ENCODE assay signal across 11 cellular contexts in the genomic region with DNA sequence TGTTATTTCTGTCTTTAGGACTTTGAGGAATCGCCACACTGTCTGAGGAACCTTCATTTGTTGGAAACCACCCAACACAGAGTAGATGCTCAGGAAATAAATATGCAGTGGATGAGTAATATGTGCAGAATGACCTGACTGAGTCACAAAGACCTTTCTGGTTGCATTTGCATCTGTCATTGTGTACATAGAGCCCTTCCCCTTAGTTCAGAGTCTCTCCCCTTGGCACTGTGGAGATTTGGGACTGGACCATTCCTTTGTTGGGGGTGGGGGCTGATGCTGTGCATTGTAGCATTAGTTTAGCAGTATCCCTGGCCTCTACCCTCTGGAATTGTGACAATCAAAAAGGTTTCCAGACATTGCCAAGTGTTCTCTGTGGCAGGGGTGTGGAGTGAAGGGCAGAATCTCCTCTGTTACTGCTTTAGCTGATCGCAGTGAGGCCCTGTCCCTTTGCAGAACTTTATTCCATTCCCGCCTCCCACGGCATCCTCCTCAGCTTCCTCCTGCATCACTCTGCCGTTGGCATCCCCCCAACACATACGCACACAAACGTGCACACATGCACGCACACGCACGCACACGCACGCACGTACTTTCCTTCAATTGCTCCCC.
DNase-seq lines count a peak whose midpoint lies in the region; ATAC-seq and TF ChIP-seq lines count a peak whose summit lies in the region.
"Had no signal": no experiment of that assay in that cellular context is flagged by ENCODE, and none has a peak within 500 bp of the region (broad histone marks: within the 10 kb centered on the region; RNA-seq: fewer than 3 reads in every experiment).

No MANE protein-coding gene starts in this region.

- peaks cover 23% of the 10 kb centered on the region for H3K9me3 Mint-ChIP-seq in HFFc6
- peaks cover 8% of the 10 kb centered on the region for H3K9me3 Mint-ChIP-seq in activated T-helper 17 cell treated with anti-CD3 and anti-CD28 coated beads, Interleukin-2, amount 50 U/mL, for 72 hours

- peak overlapping the region; percentile 86 for H3K27ac Mint-ChIP-seq in HFFc6
- H3K27ac Mint-ChIP-seq in activated T-helper 17 cell treated with anti-CD3 and anti-CD28 coated beads, Interleukin-2, amount 50 U/mL, for 72 hours = no peak overlapping the region
- H3K27ac Mint-ChIP-seq: activated naive CD8-positive, alpha-beta T cell treated with anti-CD3 and anti-CD28 coated beads, Interleukin-2, amount 10 ng/mL, durations not matched to agents 7 days and 5 days; IgD-negative memory B cell had no signal

- H3K4me3 ChIP-seq in AG09309 (ENCODE audit: control insufficient read depth, low read depth, low read length) (no peak overlapping the region), lower lobe of right lung (no peak overlapping the region)

- in situ Hi-C loops in G401 (cut with HindIII; ENCODE audit: low sequenced_read_pairs) = no loop called here

- H3K27me3 Mint-ChIP-seq in HFFc6 (ENCODE audit: insufficient read depth) = peaks cover 3% of the 10 kb centered on the region
- peaks cover 21% of the 10 kb centered on the region for H3K27me3 Mint-ChIP-seq in activated T-helper 17 cell treated with anti-CD3 and anti-CD28 coated beads, Interleukin-2, amount 50 U/mL, for 72 hours

- H3K4me3 Mint-ChIP-seq in HFFc6 = peak overlapping the region; percentile 37
- no peak overlapping the region for H3K4me3 Mint-ChIP-seq in activated T-helper 17 cell treated with anti-CD3 and anti-CD28 coated beads, Interleukin-2, amount 50 U/mL, for 72 hours
- H3K4me3 Mint-ChIP-seq: activated naive CD8-positive, alpha-beta T cell treated with anti-CD3 and anti-CD28 coated beads, Interleukin-2, amount 10 ng/mL, durations not matched to agents 7 days and 5 days had no signal

- peaks cover 5% of the 10 kb centered on the region for H3K27me3 ChIP-seq in lower lobe of right lung (ENCODE audit: low read depth)

- H3K4me1 Mint-ChIP-seq in HFFc6 (ENCODE audit: low read depth) = peaks cover 61% of the 10 kb centered on the region
- H3K4me1 Mint-ChIP-seq in activated T-helper 17 cell treated with anti-CD3 and anti-CD28 coated beads, Interleukin-2, amount 50 U/mL, for 72 hours = no peaks in the 10 kb centered on the region

- H3K9me3 ChIP-seq in lower lobe of right lung = no peaks in the 10 kb centered on the region

- peak; percentile 75 for DNase-seq in AG09309 (ENCODE audit: low read depth)
- peak; percentile 96 for DNase-seq in HFFc6
- DNase-seq in glomerular visceral epithelial cell (ENCODE audit: extremely low spot score) = peak; percentile 30
- DNase-seq in NCI-H2196 (lab: John Stamatoyannopoulos, UW; ENCODE audit: unreplicated experiment) = no peak
- DNase-seq in G401 (ENCODE audit: low spot score) = no peak
- no peak for DNase-seq in lower lobe of right lung
- DNase-seq: activated naive CD8-positive, alpha-beta T cell treated with anti-CD3 and anti-CD28 coated beads, Interleukin-2, amount 10 ng/mL, durations not matched to agents 7 days and 5 days; right cardiac atrium had no signal

- H3K36me3 Mint-ChIP-seq in HFFc6 (ENCODE audit: low read depth) = peaks cover 28% of the 10 kb centered on the region
- no peaks in the 10 kb centered on the region for H3K36me3 Mint-ChIP-seq in activated T-helper 17 cell treated with anti-CD3 and anti-CD28 coated beads, Interleukin-2, amount 50 U/mL, for 72 hours (ENCODE audit: low read depth)
- H3K36me3 Mint-ChIP-seq: activated naive CD8-positive, alpha-beta T cell treated with anti-CD3 and anti-CD28 coated beads, Interleukin-2, amount 10 ng/mL, durations not matched to agents 7 days and 5 days; IgD-negative memory B cell had no signal

- no peaks in the 10 kb centered on the region for H3K36me3 ChIP-seq in lower lobe of right lung

- intact Hi-C loops in lower lobe of right lung (cut with DNase I) = no loop called here

- no peak for TF ChIP-seq CTCF in AG09309 (IDR thresholded peaks at IDR 0.05; ENCODE audit: control insufficient read depth, insufficient read depth, low read depth, low read length, missing control alignments)
- no peak for TF ChIP-seq CTCF in HFFc6 (IDR thresholded peaks at IDR 0.05)
- TF ChIP-seq CTCF in lower lobe of right lung (IDR thresholded peaks at IDR 0.05) = no peak

- peak; percentile 97 for ATAC-seq in activated T-helper 17 cell treated with anti-CD3 and anti-CD28 coated beads, Interleukin-2, amount 50 U/mL, for 72 hours (replicated peaks)
- no peak for ATAC-seq in HG03378 (IDR thresholded peaks at IDR 0.05; ENCODE audit: unreplicated experiment)
- no peak for ATAC-seq in lower lobe of right lung
- ATAC-seq: right cardiac atrium had no signal

- H3K4me1 ChIP-seq in lower lobe of right lung = no peaks in the 10 kb centered on the region

- no peak overlapping the region for H3K27ac ChIP-seq in lower lobe of right lung

Comparison
In these comparisons a context has a peak if more than half of its experiments do, and no peak if none do; other contexts are left out.
1. DNase-seq: peak in AG09309 (single experiment), HFFc6 (single experiment) and glomerular visceral epithelial cell (single experiment); none in NCI-H2196 (single experiment), G401 (single experiment) and lower lobe of right lung (single experiment).